13 cellular contexts compared by ENCODE assay signal in the genomic region with DNA sequence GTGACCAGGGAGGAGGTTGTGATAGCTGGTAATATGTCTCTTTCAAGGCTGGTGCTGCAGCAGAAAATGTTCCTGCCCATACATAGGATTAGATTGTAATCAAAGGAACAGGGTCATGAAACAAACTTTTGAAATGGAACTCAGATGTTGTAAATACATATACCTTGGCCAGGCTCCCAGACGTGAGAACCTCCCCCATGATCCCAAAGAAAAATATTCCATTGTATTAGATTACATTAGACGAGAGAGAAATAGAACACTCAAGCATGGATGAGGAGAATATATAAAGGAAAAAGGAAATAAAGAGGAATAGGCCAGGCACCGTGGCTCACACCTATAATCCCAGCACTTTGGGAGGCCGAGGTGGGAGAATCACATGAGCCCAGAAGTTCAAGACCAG. TPM values are rescaled to one million over a fixed set of nuclear protein-coding genes. Genes with fewer than 3 reads are reported as not detected.
DNase-seq lines count a peak whose midpoint lies in the region; TF ChIP-seq lines count a peak whose summit lies in the region.
"Had no signal": no experiment of that assay in that cellular context is flagged by ENCODE, and none has a peak within 500 bp of the region (broad histone marks: within the 10 kb centered on the region; RNA-seq: fewer than 3 reads in every experiment).

No MANE protein-coding gene starts in this region.

- peak; percentile 73 for DNase-seq in fibroblast of pulmonary artery (ENCODE audit: low read depth)
- DNase-seq in stomach = peak; percentile 77
- DNase-seq in activated naive CD4-positive, alpha-beta T cell treated with anti-CD3 and anti-CD28 coated beads, Interleukin-2, amount 10 ng/mL, durations not matched to agents 7 days and 5 days = no peak
- no peak for DNase-seq in stimulated activated naive CD4-positive, alpha-beta T cell (lab: John Stamatoyannopoulos, UW)
- no peak for DNase-seq in adrenal gland
- DNase-seq: activated CD4-positive, CD25-positive, alpha-beta regulatory T cell treated with anti-CD3 and anti-CD28 coated beads, Interleukin-2, amount 50 U/mL, for 72 hours; activated effector memory CD4-positive, alpha-beta T cell treated with anti-CD3 and anti-CD28 coated beads, Interleukin-2, amount 50 U/mL, for 16 hours; effector memory CD8-positive, alpha-beta T cell; NCI-H1694 treated with DMSO at 0.1 percent for 48 hours; stimulated activated CD4-positive, alpha-beta T cell treated with anti-CD3 and anti-CD28 coated beads, Interleukin-4, amount 100 ng/mL, for 4 hours had no signal

- TF ChIP-seq EP300 in Ishikawa (IDR thresholded peaks at IDR 0.05; ENCODE audit: borderline replicate concordance) = peak; percentile 17; the same call in 1 of the 2 replicates
- no peak for TF ChIP-seq EP300 in stomach (IDR thresholded peaks at IDR 0.05)

- H3K4me3 ChIP-seq in fibroblast of pulmonary artery (replicated peaks; ENCODE audit: low read depth, low read length) (no peak overlapping the region), stomach (no peak overlapping the region), adrenal gland (no peak overlapping the region)
- H3K4me3 ChIP-seq: SJCRH30 had no signal

- H3K36me3 ChIP-seq in stomach (no peaks in the 10 kb centered on the region), adrenal gland (replicated peaks in 1 of 2) (no peaks in the 10 kb centered on the region)
- H3K36me3 ChIP-seq: SJCRH30 had no signal

- TF ChIP-seq CTCF in VCaP (conservative IDR thresholded peaks at IDR 0.05) (no peak), fibroblast of pulmonary artery (IDR thresholded peaks at IDR 0.05; ENCODE audit: low read length, missing control alignments) (no peak), stomach (IDR thresholded peaks at IDR 0.05) (no peak), adrenal gland (IDR thresholded peaks at IDR 0.05) (no peak)

- H3K36me3 Mint-ChIP-seq in activated naive CD4-positive, alpha-beta T cell treated with anti-CD3 and anti-CD28 coated beads, Interleukin-2, amount 10 ng/mL, durations not matched to agents 7 days and 5 days = no peaks in the 10 kb centered on the region

- 23 to 47% (median 32%) methylated on average over 4 of the region's 4 CpGs for whole genome bisulfite sequencing in stomach, 5 donors
- 74 to 86% (median 75%) methylated on average over 4 of the region's 4 CpGs for WGBS in adrenal gland, 4 donors

- H3K4me1 Mint-ChIP-seq in activated naive CD4-positive, alpha-beta T cell treated with anti-CD3 and anti-CD28 coated beads, Interleukin-2, amount 10 ng/mL, durations not matched to agents 7 days and 5 days = no peaks in the 10 kb centered on the region

- H3K9me3 Mint-ChIP-seq in activated naive CD4-positive, alpha-beta T cell treated with anti-CD3 and anti-CD28 coated beads, Interleukin-2, amount 10 ng/mL, durations not matched to agents 7 days and 5 days = no peaks in the 10 kb centered on the region
- H3K9me3 Mint-ChIP-seq: effector memory CD8-positive, alpha-beta T cell had no signal

- H3K4me3 Mint-ChIP-seq in activated naive CD4-positive, alpha-beta T cell treated with anti-CD3 and anti-CD28 coated beads, Interleukin-2, amount 10 ng/mL, durations not matched to agents 7 days and 5 days = no peak overlapping the region
- H3K4me3 Mint-ChIP-seq: effector memory CD8-positive, alpha-beta T cell had no signal

- no peak overlapping the region for H3K27ac Mint-ChIP-seq in activated naive CD4-positive, alpha-beta T cell treated with anti-CD3 and anti-CD28 coated beads, Interleukin-2, amount 10 ng/mL, durations not matched to agents 7 days and 5 days
- H3K27ac Mint-ChIP-seq: effector memory CD8-positive, alpha-beta T cell had no signal

- no peak for TF ChIP-seq POLR2A in stomach (IDR thresholded peaks at IDR 0.05)
- TF ChIP-seq POLR2A in adrenal gland (IDR thresholded peaks at IDR 0.05) = no peak

- no peak for TF ChIP-seq RAD21 in Ishikawa (IDR thresholded peaks at IDR 0.05; ENCODE audit: low read depth)

- H3K27me3 ChIP-seq in stomach (no peaks in the 10 kb centered on the region), adrenal gland (no peaks in the 10 kb centered on the region)
- H3K27me3 ChIP-seq: SJCRH30 had no signal

- intact Hi-C loops in stomach (cut with DNase I; ENCODE audit: low total_unique reads) (no loop called here), adrenal gland (cut with DNase I) (no loop called here)

- H3K4me1 ChIP-seq in stomach (peaks cover 14 to 83% (median 43%) of the 10 kb centered on the region in 4 donors), adrenal gland (replicated peaks in 1 of 2) (peaks cover 24 to 25% of the 10 kb centered on the region in 2 donors)

- CTCF ChIA-PET in activated naive CD4-positive, alpha-beta T cell treated with anti-CD3 and anti-CD28 coated beads, Interleukin-2, amount 10 ng/mL, durations not matched to agents 7 days and 5 days (lab: Charles Lee) = no interaction called here

- no peaks in the 10 kb centered on the region for H3K9me3 ChIP-seq in stomach
- no peaks in the 10 kb centered on the region for H3K9me3 ChIP-seq in adrenal gland (replicated peaks in 1 of 3)
- H3K9me3 ChIP-seq: SJCRH30 had no signal

- peaks cover 19% of the 10 kb centered on the region for H3K27me3 Mint-ChIP-seq in activated naive CD4-positive, alpha-beta T cell treated with anti-CD3 and anti-CD28 coated beads, Interleukin-2, amount 10 ng/mL, durations not matched to agents 7 days and 5 days

- peak overlapping the region; percentile 93 for H3K27ac ChIP-seq in VCaP
- peak overlapping the region; percentile 56 to 74 (median 65) for H3K27ac ChIP-seq in stomach
- H3K27ac ChIP-seq in adrenal gland = no peak overlapping the region
- H3K27ac ChIP-seq: SJCRH30 had no signal

TF ChIP-seq in Ishikawa, 13 proteins besides CTCF, POLR2A, EP300 and RAD21:
- TF ChIP-seq NFIC (IDR thresholded peaks at IDR 0.05) (peak; percentile 78), FOXM1 (IDR thresholded peaks at IDR 0.05; ENCODE audit: borderline replicate concordance, low read depth) (no peak), TCF12 (IDR thresholded peaks at IDR 0.05; ENCODE audit: low read depth) (0 out of 2 replicates have a peak, but pooled peaks have one; percentile 33)

RNA-seq across cellular contexts. Expression of gene RPL37A, which starts 52.6 kb away (rescaled TPM):
- total RNA-seq in stomach (1,000 to 10,000 TPM in 3 of 5 donors, 100 to 1,000 TPM in 2; 115 to 2,609 (median 1,927) TPM), adrenal gland (1,000 to 10,000 TPM in 5 of 8 donors, 100 to 1,000 TPM in 3; 673 to 2,999 (median 1,997) TPM)
- polyA plus RNA-seq in stomach (1,000 to 10,000 TPM; 4,475 to 5,853 (median 5,579) TPM), adrenal gland (1,000 to 10,000 TPM; 1,765 to 3,364 (median 2,278) TPM)

Comparison
In these comparisons a context has a peak if more than half of its experiments do, and no peak if none do; other contexts are left out.
1. H3K27ac ChIP-seq: peak in VCaP (single experiment) and stomach (5 of 5); none in adrenal gland (0 of 5).
2. DNase-seq: peak in fibroblast of pulmonary artery (single experiment) and stomach (single experiment); none in activated naive CD4-positive, alpha-beta T cell treated with anti-CD3 and anti-CD28 coated beads, Interleukin-2, amount 10 ng/mL, durations not matched to agents 7 days and 5 days (single experiment), stimulated activated naive CD4-positive, alpha-beta T cell (0 of 6) and adrenal gland (0 of 7).